In the genomic region with DNA sequence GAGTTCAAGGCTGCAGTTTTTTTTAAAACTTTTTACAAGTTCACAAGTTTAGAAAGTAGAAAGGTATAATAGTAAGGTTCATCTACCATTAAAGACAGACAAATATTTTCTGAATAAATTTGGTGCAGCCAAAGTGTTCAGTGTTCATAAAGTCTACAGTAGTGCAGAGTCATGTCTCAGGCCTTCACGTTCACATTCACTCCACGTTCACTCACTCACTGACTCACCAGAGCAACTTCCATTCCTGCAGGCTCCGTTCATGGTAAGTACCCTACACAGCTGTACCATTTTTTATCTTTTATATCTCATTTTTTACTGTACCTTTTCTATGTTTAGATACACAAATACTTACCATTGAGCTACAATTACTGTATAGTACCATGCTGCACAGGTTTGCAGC, we compare ENCODE assay signal across 2 cellular contexts.
TF ChIP-seq lines count a peak whose summit lies in the region.

No MANE protein-coding gene starts in this region.

TF ChIP-seq in A549, 52 proteins besides CTCF, POLR2A, EP300 and RAD21 (continued from another document):
- TF ChIP-seq ZFP36 (IDR thresholded peaks at IDR 0.05; ENCODE audit: borderline replicate concordance, partially characterized antibody), result no peak
- TF ChIP-seq SMC3 (IDR thresholded peaks at IDR 0.05), result no peak
- TF ChIP-seq, protein P1, sequence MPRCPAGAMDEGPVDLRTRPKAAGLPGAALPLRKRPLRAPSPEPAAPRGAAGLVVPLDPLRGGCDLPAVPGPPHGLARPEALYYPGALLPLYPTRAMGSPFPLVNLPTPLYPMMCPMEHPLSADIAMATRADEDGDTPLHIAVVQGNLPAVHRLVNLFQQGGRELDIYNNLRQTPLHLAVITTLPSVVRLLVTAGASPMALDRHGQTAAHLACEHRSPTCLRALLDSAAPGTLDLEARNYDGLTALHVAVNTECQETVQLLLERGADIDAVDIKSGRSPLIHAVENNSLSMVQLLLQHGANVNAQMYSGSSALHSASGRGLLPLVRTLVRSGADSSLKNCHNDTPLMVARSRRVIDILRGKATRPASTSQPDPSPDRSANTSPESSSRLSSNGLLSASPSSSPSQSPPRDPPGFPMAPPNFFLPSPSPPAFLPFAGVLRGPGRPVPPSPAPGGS (IDR thresholded peaks at IDR 0.05), result no peak
- TF ChIP-seq BHLHE40 (IDR thresholded peaks at IDR 0.05; ENCODE audit: low read depth, low read length), result no peak
- no peak for TF ChIP-seq KDM5A (IDR thresholded peaks at IDR 0.05)
- no peak for TF ChIP-seq EHF (CRISPR knock-in tag; IDR thresholded peaks at IDR 0.05)
- TF ChIP-seq HOXB13 (CRISPR knock-in tag; IDR thresholded peaks at IDR 0.05; ENCODE audit: low read depth), result no peak
- no peak for TF ChIP-seq MAFK (IDR thresholded peaks at IDR 0.05; ENCODE audit: partially characterized antibody)
- TF ChIP-seq E2F6 (IDR thresholded peaks at IDR 0.05; ENCODE audit: borderline replicate concordance, low read depth), result no peak
- no peak for TF ChIP-seq NR3C1 (IDR thresholded peaks at IDR 0.05)
- no peak for TF ChIP-seq RARB (CRISPR knock-in tag; IDR thresholded peaks at IDR 0.05)
- no peak for TF ChIP-seq ZNF302 (CRISPR knock-in tag; IDR thresholded peaks at IDR 0.05)
- no peak for TF ChIP-seq ESRRA (IDR thresholded peaks at IDR 0.05; ENCODE audit: borderline replicate concordance, low read length)
- TF ChIP-seq TFCP2L1 (CRISPR knock-in tag; IDR thresholded peaks at IDR 0.05), result no peak
- no peak for TF ChIP-seq RCOR1 (IDR thresholded peaks at IDR 0.05; ENCODE audit: low read depth, low read length)

TF ChIP-seq in GM23338, 12 proteins besides CTCF, POLR2A, EP300 and RAD21 (continued from another document):
- TF ChIP-seq ZNF114 (CRISPR knock-in tag; IDR thresholded peaks at IDR 0.05) (no peak), POLR2AphosphoS5 (IDR thresholded peaks at IDR 0.05; ENCODE audit: low read depth) (no peak), EZH2 (IDR thresholded peaks at IDR 0.05; ENCODE audit: low read depth, unreplicated experiment) (no peak)
- TF ChIP-seq, protein P2, sequence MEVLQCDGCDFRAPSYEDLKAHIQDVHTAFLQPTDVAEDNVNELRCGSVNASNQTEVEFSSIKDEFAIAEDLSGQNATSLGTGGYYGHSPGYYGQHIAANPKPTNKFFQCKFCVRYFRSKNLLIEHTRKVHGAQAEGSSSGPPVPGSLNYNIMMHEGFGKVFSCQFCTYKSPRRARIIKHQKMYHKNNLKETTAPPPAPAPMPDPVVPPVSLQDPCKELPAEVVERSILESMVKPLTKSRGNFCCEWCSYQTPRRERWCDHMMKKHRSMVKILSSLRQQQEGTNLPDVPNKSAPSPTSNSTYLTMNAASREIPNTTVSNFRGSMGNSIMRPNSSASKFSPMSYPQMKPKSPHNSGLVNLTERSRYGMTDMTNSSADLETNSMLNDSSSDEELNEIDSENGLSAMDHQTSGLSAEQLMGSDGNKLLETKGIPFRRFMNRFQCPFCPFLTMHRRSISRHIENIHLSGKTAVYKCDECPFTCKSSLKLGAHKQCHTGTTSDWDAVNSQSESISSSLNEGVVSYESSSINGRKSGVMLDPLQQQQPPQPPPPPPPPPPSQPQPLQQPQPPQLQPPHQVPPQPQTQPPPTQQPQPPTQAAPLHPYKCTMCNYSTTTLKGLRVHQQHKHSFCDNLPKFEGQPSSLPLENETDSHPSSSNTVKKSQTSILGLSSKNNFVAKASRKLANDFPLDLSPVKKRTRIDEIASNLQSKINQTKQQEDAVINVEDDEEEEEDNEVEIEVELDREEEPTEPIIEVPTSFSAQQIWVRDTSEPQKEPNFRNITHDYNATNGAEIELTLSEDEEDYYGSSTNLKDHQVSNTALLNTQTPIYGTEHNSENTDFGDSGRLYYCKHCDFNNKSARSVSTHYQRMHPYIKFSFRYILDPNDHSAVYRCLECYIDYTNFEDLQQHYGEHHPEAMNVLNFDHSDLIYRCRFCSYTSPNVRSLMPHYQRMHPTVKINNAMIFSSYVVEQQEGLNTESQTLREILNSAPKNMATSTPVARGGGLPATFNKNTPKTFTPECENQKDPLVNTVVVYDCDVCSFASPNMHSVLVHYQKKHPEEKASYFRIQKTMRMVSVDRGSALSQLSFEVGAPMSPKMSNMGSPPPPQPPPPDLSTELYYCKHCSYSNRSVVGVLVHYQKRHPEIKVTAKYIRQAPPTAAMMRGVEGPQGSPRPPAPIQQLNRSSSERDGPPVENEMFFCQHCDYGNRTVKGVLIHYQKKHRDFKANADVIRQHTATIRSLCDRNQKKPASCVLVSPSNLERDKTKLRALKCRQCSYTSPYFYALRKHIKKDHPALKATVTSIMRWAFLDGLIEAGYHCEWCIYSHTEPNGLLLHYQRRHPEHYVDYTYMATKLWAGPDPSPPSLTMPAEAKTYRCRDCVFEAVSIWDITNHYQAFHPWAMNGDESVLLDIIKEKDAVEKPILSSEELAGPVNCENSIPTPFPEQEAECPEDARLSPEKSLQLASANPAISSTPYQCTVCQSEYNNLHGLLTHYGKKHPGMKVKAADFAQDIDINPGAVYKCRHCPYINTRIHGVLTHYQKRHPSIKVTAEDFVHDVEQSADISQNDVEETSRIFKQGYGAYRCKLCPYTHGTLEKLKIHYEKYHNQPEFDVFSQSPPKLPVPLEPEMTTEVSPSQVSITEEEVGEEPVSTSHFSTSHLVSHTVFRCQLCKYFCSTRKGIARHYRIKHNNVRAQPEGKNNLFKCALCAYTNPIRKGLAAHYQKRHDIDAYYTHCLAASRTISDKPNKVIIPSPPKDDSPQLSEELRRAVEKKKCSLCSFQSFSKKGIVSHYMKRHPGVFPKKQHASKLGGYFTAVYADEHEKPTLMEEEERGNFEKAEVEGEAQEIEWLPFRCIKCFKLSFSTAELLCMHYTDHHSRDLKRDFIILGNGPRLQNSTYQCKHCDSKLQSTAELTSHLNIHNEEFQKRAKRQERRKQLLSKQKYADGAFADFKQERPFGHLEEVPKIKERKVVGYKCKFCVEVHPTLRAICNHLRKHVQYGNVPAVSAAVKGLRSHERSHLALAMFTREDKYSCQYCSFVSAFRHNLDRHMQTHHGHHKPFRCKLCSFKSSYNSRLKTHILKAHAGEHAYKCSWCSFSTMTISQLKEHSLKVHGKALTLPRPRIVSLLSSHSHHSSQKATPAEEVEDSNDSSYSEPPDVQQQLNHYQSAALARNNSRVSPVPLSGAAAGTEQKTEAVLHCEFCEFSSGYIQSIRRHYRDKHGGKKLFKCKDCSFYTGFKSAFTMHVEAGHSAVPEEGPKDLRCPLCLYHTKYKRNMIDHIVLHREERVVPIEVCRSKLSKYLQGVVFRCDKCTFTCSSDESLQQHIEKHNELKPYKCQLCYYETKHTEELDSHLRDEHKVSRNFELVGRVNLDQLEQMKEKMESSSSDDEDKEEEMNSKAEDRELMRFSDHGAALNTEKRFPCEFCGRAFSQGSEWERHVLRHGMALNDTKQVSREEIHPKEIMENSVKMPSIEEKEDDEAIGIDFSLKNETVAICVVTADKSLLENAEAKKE (CRISPR knock-in tag; IDR thresholded peaks at IDR 0.05), result no peak
